Comparison of ENCODE assay signal across 21 cellular contexts in the genomic region with DNA sequence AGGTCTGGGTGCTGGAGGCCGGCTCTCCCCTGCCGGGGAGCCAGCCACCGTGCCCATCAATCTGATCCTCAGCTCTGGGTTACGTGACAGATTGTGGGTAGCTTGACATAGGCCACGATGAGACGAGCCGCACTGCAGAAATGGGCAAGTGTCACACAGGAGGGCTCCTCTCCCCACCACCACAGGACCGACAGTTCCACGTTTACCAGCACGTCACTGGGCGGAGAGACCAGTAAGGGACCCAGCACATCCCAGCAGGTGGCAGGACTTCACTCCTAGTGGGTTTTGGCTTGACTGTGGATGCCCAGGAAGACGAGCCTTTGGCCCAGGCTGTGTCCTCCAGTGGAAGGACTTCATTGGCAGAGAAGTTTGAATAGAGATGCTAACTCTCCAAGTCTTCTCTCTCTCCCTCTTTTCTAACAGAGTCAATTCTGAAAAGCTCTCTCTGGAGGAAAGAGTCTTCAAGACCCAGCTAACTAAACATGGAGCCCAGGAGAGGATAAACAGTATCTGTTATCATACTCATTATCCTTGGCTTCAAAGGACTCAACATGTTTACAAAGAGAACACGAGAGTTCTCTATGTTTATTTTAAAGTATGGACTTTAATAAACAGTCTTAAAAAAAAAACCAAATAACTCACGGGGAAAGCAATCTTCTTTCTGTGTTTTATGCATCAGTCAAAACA.
DNase-seq lines count a peak whose midpoint lies in the region; ATAC-seq, FAIRE-seq and TF ChIP-seq lines count a peak whose summit lies in the region.
"Had no signal": no experiment of that assay in that cellular context is flagged by ENCODE, and none has a peak within 500 bp of the region (broad histone marks: within the 10 kb centered on the region; RNA-seq: fewer than 3 reads in every experiment).

No MANE protein-coding gene starts in this region.

- H3K36me3 ChIP-seq in BLaER1 treated with 17β-estradiol and CSF1 and Interleukin-3, amounts not matched to agents 10 nM and 100 nM = no peaks in the 10 kb centered on the region
- H3K36me3 ChIP-seq in astrocyte (ENCODE audit: insufficient read depth, low read length) = no peaks in the 10 kb centered on the region
- no peaks in the 10 kb centered on the region for H3K36me3 ChIP-seq in psoas muscle (ENCODE audit: insufficient read depth in 1 of 2, low read depth in 1 of 2)

- H3K27me3 ChIP-seq in BLaER1 treated with 17β-estradiol and CSF1 and Interleukin-3, amounts not matched to agents 10 nM and 100 nM = no peaks in the 10 kb centered on the region
- H3K27me3 ChIP-seq in astrocyte (ENCODE audit: insufficient read depth, low read length) (no peaks in the 10 kb centered on the region), layer of hippocampus (ENCODE audit: control insufficient read depth, insufficient read depth, low read length) (no peaks in the 10 kb centered on the region), psoas muscle (ENCODE audit: insufficient read depth in 3 of 3, low read length in 2 of 3) (no peaks in the 10 kb centered on the region)

- TF ChIP-seq CTCF in astrocyte (IDR thresholded peaks at IDR 0.05; ENCODE audit: insufficient read depth, low read depth, low read length) (no peak), psoas muscle (IDR thresholded peaks at IDR 0.05) (no peak)

- ATAC-seq in psoas muscle = no peak
- ATAC-seq: GM12878, K562, T-helper 17 cell had no signal

- H3K4me2 ChIP-seq in BLaER1 treated with 17β-estradiol and CSF1 and Interleukin-3, amounts not matched to agents 10 nM and 100 nM = peak overlapping the region; percentile 10 to 91 (median 80); a peak in 19 of 22 replicates
- H3K4me2 ChIP-seq in astrocyte (ENCODE audit: low read length) = peak overlapping the region; percentile 65

- H3K27ac Mint-ChIP-seq in astrocyte (ENCODE audit: unreplicated experiment) = no peak overlapping the region
- H3K27ac Mint-ChIP-seq: immature natural killer cell, T-helper 17 cell had no signal

- H3K4me1 Mint-ChIP-seq in astrocyte (ENCODE audit: low read depth, unreplicated experiment) = peaks cover 34% of the 10 kb centered on the region
- H3K4me1 Mint-ChIP-seq: T-helper 17 cell had no signal

- no peak overlapping the region for H3K4me3 ChIP-seq in BLaER1 treated with 17β-estradiol and CSF1 and Interleukin-3, amounts not matched to agents 10 nM and 100 nM
- H3K4me3 ChIP-seq in astrocyte (ENCODE audit: insufficient read depth, low read depth, low read length) = no peak overlapping the region
- peak overlapping the region; percentile 39 for H3K4me3 ChIP-seq in psoas muscle
- H3K4me3 ChIP-seq: GM12878, GM23248, K562 had no signal

- no peaks in the 10 kb centered on the region for H3K79me2 ChIP-seq in astrocyte (ENCODE audit: insufficient read depth, low read length)

- H3K36me3 Mint-ChIP-seq in astrocyte (ENCODE audit: low read depth, unreplicated experiment) = no peaks in the 10 kb centered on the region
- H3K36me3 Mint-ChIP-seq: immature natural killer cell had no signal

- WGBS in psoas muscle, 3 donors = 65 to 71% (median 68%) methylated on average over 14 of the region's 14 CpGs

- H4K20me1 ChIP-seq in BLaER1 treated with 17β-estradiol and CSF1 and Interleukin-3, amounts not matched to agents 10 nM and 100 nM = no peaks in the 10 kb centered on the region
- no peaks in the 10 kb centered on the region for H4K20me1 ChIP-seq in astrocyte (ENCODE audit: insufficient read depth, low read length)

- intact Hi-C loops in psoas muscle (cut with DNase I) = loop anchor here in 1 of 2 donors (5.0 kb wide), 1 partner anchor 131 kb away; a partner anchor contains a TSS

- FAIRE-seq in astrocyte (lab: Jason Lieb, UNC) = no peak
- FAIRE-seq: G401.6, GM12878, K562 had no signal

- H2AFZ ChIP-seq in astrocyte (ENCODE audit: low read depth, low read length) = peak overlapping the region; percentile 5
- H2AFZ ChIP-seq: GM23248 had no signal

- peaks cover 4 to 14% (median 11%) of the 10 kb centered on the region in 11 experiments for H3K9me3 ChIP-seq in BLaER1 treated with 17β-estradiol and CSF1 and Interleukin-3, amounts not matched to agents 10 nM and 100 nM (replicated peaks in 1 of 11)
- H3K9me3 ChIP-seq in astrocyte (ENCODE audit: insufficient read depth, low read depth, low read length) = peaks cover 3% of the 10 kb centered on the region
- peaks cover under 1% of the 10 kb centered on the region for H3K9me3 ChIP-seq in psoas muscle
- H3K9me3 ChIP-seq: Caco-2 had no signal

- H3K4me3 Mint-ChIP-seq in astrocyte (ENCODE audit: unreplicated experiment) = no peak overlapping the region
- H3K4me3 Mint-ChIP-seq: immature natural killer cell, T-helper 17 cell had no signal

- H3K4me1 ChIP-seq in BLaER1 treated with 17β-estradiol and CSF1 and Interleukin-3, amounts not matched to agents 10 nM and 100 nM = peaks cover 10 to 40% (median 34%) of the 10 kb centered on the region in 10 experiments; a peak in 19 of 20 replicates
- peaks cover 42% of the 10 kb centered on the region for H3K4me1 ChIP-seq in astrocyte (ENCODE audit: insufficient read depth, low read length)
- H3K4me1 ChIP-seq in psoas muscle = no peaks in the 10 kb centered on the region

- H3K9ac ChIP-seq in BLaER1 treated with 17β-estradiol and CSF1 and Interleukin-3, amounts not matched to agents 10 nM and 100 nM = 0 out of 22 replicates have a peak overlapping the region, but pooled peaks of 4 of the 11 experiments have one; percentile 2 to 24 (median 15)
- H3K9ac ChIP-seq in astrocyte (ENCODE audit: low read length) = no peak overlapping the region
- H3K9ac ChIP-seq: GM23248 had no signal

- no peaks in the 10 kb centered on the region for H3K9me3 Mint-ChIP-seq in astrocyte (ENCODE audit: unreplicated experiment)
- H3K9me3 Mint-ChIP-seq: immature natural killer cell had no signal

- H3K27me3 Mint-ChIP-seq in astrocyte (ENCODE audit: low read depth, unreplicated experiment) = no peaks in the 10 kb centered on the region

- no peak for DNase-seq in astrocyte (ENCODE audit: low read depth)
- no peak for DNase-seq in psoas muscle
- no peak for DNase-seq in NCI-H2081 treated with DMSO at 0.1 percent for 48 hours (lab: John Stamatoyannopoulos, UW)
- no peak for DNase-seq in NCI-H187 treated with DMSO at 0.1 percent for 48 hours (lab: John Stamatoyannopoulos, UW)
- DNase-seq in putamen (ENCODE audit: low spot score) = no peak
- no peak for DNase-seq in anterior cingulate cortex (lab: John Stamatoyannopoulos, UW)
- DNase-seq: activated gamma-delta T cell treated with Interleukin-2 at 50 U/mL for 16 hours; amygdala; Caco-2; immature natural killer cell; NCI-H1092 treated with DMSO at 0.1 percent for 48 hours; NCI-H226; stimulated activated naive CD4-positive, alpha-beta T cell; T-helper 17 cell had no signal

- peak overlapping the region in 1 of 11 experiments; percentile 2; a peak in 1 of 22 replicates for H3K27ac ChIP-seq in BLaER1 treated with 17β-estradiol and CSF1 and Interleukin-3, amounts not matched to agents 10 nM and 100 nM
- H3K27ac ChIP-seq in astrocyte (ENCODE audit: low read depth, low read length) (no peak overlapping the region), layer of hippocampus (ENCODE audit: low read depth, low read length) (peak overlapping the region; percentile 19), psoas muscle (peak overlapping the region; percentile 52)
- H3K27ac ChIP-seq: GM23248, HL-60 had no signal
